ENCODE assay signal across 8 cellular contexts in genomic region chr13:19782727-19783682, GRCh38. TPM values are rescaled to one million over a fixed set of nuclear protein-coding genes. Genes with fewer than 3 reads are reported as not detected.
DNase-seq lines count a peak whose midpoint lies in the region; ATAC-seq and TF ChIP-seq lines count a peak whose summit lies in the region.
"Not testable (repeated sequence)": the region's sequence is repeated elsewhere in the genome, so short reads cannot be mapped to it uniquely, and the experiment has no call there.

TSS of gene PSPC1 (minus strand) at chr13:19782945. CDS start at chr13:19782757, 188 bp downstream.

- POLR2A ChIA-PET in GM10248 (lab: Yijun Ruan, JAX) = interaction anchor here (0.6 kb wide), 1 partner anchor 1136 kb away, joined by 3 read pairs; no protein-coding TSS in a partner anchor
- POLR2A ChIA-PET in activated naive CD8-positive, alpha-beta T cell treated with anti-CD3 and anti-CD28 coated beads, Interleukin-2, amount 10 ng/mL, durations not matched to agents 7 days and 5 days (lab: Charles Lee) = interaction anchor here (1.3 to 3.1 kb wide), 6 partner anchors 11 to 1821 kb away, joined by 3 to 50 read pairs (median 4); partner anchors contain the start of genes MICU2 and ZMYM5

- H3K9me3 ChIP-seq in SU-DHL-6 (ENCODE audit: insufficient read depth, low read length); osteoblast (ENCODE audit: low read depth, low read length); thoracic aorta: not testable (repeated sequence)

- peak within 1 kb of the TSS; percentile 82 for H3K27ac ChIP-seq in SU-DHL-6 (ENCODE audit: low read depth, low read length)
- peak within 1 kb of the TSS; percentile 93 for H3K27ac ChIP-seq in osteoblast (ENCODE audit: low read depth, low read length)
- H3K27ac ChIP-seq in thoracic aorta = peak within 1 kb of the TSS; percentile 96 to 97

- H3K9ac ChIP-seq in SU-DHL-6 (ENCODE audit: low read length) = peak within 1 kb of the TSS; percentile 95

- H3K9me3 Mint-ChIP-seq in activated naive CD8-positive, alpha-beta T cell treated with anti-CD3 and anti-CD28 coated beads, Interleukin-2, amount 10 ng/mL, durations not matched to agents 7 days and 5 days; glutamatergic neuron (ENCODE audit: unreplicated experiment): not testable (repeated sequence)

- H2AFZ ChIP-seq in SU-DHL-6 (ENCODE audit: low read depth, low read length, severe bottlenecking) (peak within 1 kb of the TSS; percentile 42), osteoblast (ENCODE audit: low read length) (peak within 1 kb of the TSS; percentile 94)

- peak within 1 kb of the TSS; percentile 99 for H3K4me2 ChIP-seq in SU-DHL-6 (ENCODE audit: low read depth, low read length, poor library complexity, severe bottlenecking)
- peak within 1 kb of the TSS; percentile 92 for H3K4me2 ChIP-seq in osteoblast (ENCODE audit: insufficient read depth, low read length)

- H3K79me2 ChIP-seq in SU-DHL-6 (ENCODE audit: insufficient read depth, low read length) (peaks cover 23% of the 10 kb centered on the region), osteoblast (ENCODE audit: insufficient read depth, low read length) (peaks cover 22% of the 10 kb centered on the region)

- H3K9me2 ChIP-seq in SU-DHL-6 (replicated peaks; ENCODE audit: insufficient read depth, low read length) = not testable (repeated sequence)

- not testable (repeated sequence) for TF ChIP-seq CTCF in GM10248 (IDR thresholded peaks at IDR 0.05; ENCODE audit: control extremely low read depth, extremely low read depth, low read depth, missing control alignments); SU-DHL-6 (IDR thresholded peaks at IDR 0.05; ENCODE audit: insufficient read depth, low read length, poor library complexity, severe bottlenecking); glutamatergic neuron (IDR thresholded peaks at IDR 0.05; ENCODE audit: partially characterized antibody, unreplicated experiment); osteoblast (IDR thresholded peaks at IDR 0.05; ENCODE audit: extremely low read depth, low read depth, low read length); thoracic aorta (IDR thresholded peaks at IDR 0.05)

- H3K27ac Mint-ChIP-seq in activated naive CD8-positive, alpha-beta T cell treated with anti-CD3 and anti-CD28 coated beads, Interleukin-2, amount 10 ng/mL, durations not matched to agents 7 days and 5 days = peak within 1 kb of the TSS; percentile 98
- H3K27ac Mint-ChIP-seq in glutamatergic neuron (ENCODE audit: unreplicated experiment) = peak within 1 kb of the TSS; percentile 97

- not testable (repeated sequence) for H3F3A ChIP-seq in SU-DHL-6 (ENCODE audit: insufficient read depth)

- not testable (repeated sequence) for H4K20me1 ChIP-seq in SU-DHL-6 (ENCODE audit: low read depth, low read length)
- H4K20me1 ChIP-seq in osteoblast (ENCODE audit: insufficient read depth, low read length) = peaks cover 11% of the 10 kb centered on the region

- not testable (repeated sequence) for H3K36me3 Mint-ChIP-seq in activated naive CD8-positive, alpha-beta T cell treated with anti-CD3 and anti-CD28 coated beads, Interleukin-2, amount 10 ng/mL, durations not matched to agents 7 days and 5 days; glutamatergic neuron (ENCODE audit: unreplicated experiment)

- H3K4me3 ChIP-seq in SU-DHL-6 (ENCODE audit: insufficient read depth, low read length, poor library complexity, severe bottlenecking) (peak within 1 kb of the TSS; percentile 87), osteoblast (ENCODE audit: insufficient read depth, low read length) (peak within 1 kb of the TSS; percentile 99), thoracic aorta (peak within 1 kb of the TSS; percentile 100)

- not testable (repeated sequence) for H3K4me1 ChIP-seq in osteoblast (ENCODE audit: insufficient read depth, low read length); thoracic aorta (ENCODE audit: control insufficient read depth in 1 of 2, low read depth in 2 of 2)

- H3K36me3 ChIP-seq in SU-DHL-6 (ENCODE audit: low read length); osteoblast (ENCODE audit: insufficient read depth, low read length); thoracic aorta: not testable (repeated sequence)

- H3K4me3 Mint-ChIP-seq in activated naive CD8-positive, alpha-beta T cell treated with anti-CD3 and anti-CD28 coated beads, Interleukin-2, amount 10 ng/mL, durations not matched to agents 7 days and 5 days = peak within 1 kb of the TSS; percentile 95
- H3K4me3 Mint-ChIP-seq in glutamatergic neuron (ENCODE audit: unreplicated experiment) = peak within 1 kb of the TSS; percentile 93

- peak; percentile 96 for DNase-seq in GM10248 (ENCODE audit: extremely low spot score)
- peak; percentile 99 for DNase-seq in NCI-H128 (lab: John Stamatoyannopoulos, UW; ENCODE audit: unreplicated experiment)
- DNase-seq in activated naive CD8-positive, alpha-beta T cell treated with anti-CD3 and anti-CD28 coated beads, Interleukin-2, amount 10 ng/mL, durations not matched to agents 7 days and 5 days = peak; percentile 96
- peak; percentile 95 for DNase-seq in glutamatergic neuron
- DNase-seq in osteoblast (ENCODE audit: insufficient read length, low spot score, missing footprints) = peak; percentile 100
- peak; percentile 80 for DNase-seq in thoracic aorta (ENCODE audit: low spot score)

- not testable (repeated sequence) for H3K27me3 Mint-ChIP-seq in activated naive CD8-positive, alpha-beta T cell treated with anti-CD3 and anti-CD28 coated beads, Interleukin-2, amount 10 ng/mL, durations not matched to agents 7 days and 5 days
- H3K27me3 Mint-ChIP-seq in glutamatergic neuron (ENCODE audit: unreplicated experiment) = peaks cover 12% of the 10 kb centered on the region

- H3K4me1 Mint-ChIP-seq in activated naive CD8-positive, alpha-beta T cell treated with anti-CD3 and anti-CD28 coated beads, Interleukin-2, amount 10 ng/mL, durations not matched to agents 7 days and 5 days; glutamatergic neuron (ENCODE audit: low read depth, unreplicated experiment): not testable (repeated sequence)

- ATAC-seq in HG02642 (IDR thresholded peaks at IDR 0.05; ENCODE audit: poor library complexity, unreplicated experiment) = peak; percentile 89
- ATAC-seq in activated naive CD8-positive, alpha-beta T cell treated with anti-CD3 and anti-CD28 coated beads, Interleukin-2, amount 10 ng/mL, durations not matched to agents 7 days and 5 days (ENCODE audit: low read depth) = peak; percentile 92
- ATAC-seq in thoracic aorta (ENCODE audit: insufficient number of reproducible peaks, low FRiP score, low read depth) = peak; percentile 98

- CTCF ChIA-PET in GM10248 (lab: Yijun Ruan, JAX) = interaction anchor here (1.0 to 1.3 kb wide), 4 partner anchors 9 to 82 kb away, joined by 3 read pairs; no protein-coding TSS in a partner anchor

- not testable (repeated sequence) for H3K27me3 ChIP-seq in SU-DHL-6 (ENCODE audit: low read length); osteoblast (ENCODE audit: insufficient read depth, low read length); thoracic aorta (replicated peaks; ENCODE audit: insufficient read depth)

RNA-seq across cellular contexts. Expression of gene PSPC1, which starts in this region (rescaled TPM):
- 10 to 100 TPM; 75.6 to 80.3 TPM for total RNA-seq in activated naive CD8-positive, alpha-beta T cell treated with anti-CD3 and anti-CD28 coated beads, Interleukin-2, amount 10 ng/mL, durations not matched to agents 7 days and 5 days
- 84.2 TPM for total RNA-seq in glutamatergic neuron (ENCODE audit: unreplicated experiment)
- 56.6 and 59.0 TPM in 2 replicates for total RNA-seq in osteoblast
- total RNA-seq in thoracic aorta = 10 to 100 TPM; 60.1 to 80.7 TPM

Comparison
In these comparisons a context has a peak if more than half of its experiments do, and no peak if none do; other contexts are left out.
1. Peak in every context shown above with its lines: DNase-seq, ATAC-seq, H3K4me3 ChIP-seq and H3K27ac ChIP-seq.